In the genomic region with DNA sequence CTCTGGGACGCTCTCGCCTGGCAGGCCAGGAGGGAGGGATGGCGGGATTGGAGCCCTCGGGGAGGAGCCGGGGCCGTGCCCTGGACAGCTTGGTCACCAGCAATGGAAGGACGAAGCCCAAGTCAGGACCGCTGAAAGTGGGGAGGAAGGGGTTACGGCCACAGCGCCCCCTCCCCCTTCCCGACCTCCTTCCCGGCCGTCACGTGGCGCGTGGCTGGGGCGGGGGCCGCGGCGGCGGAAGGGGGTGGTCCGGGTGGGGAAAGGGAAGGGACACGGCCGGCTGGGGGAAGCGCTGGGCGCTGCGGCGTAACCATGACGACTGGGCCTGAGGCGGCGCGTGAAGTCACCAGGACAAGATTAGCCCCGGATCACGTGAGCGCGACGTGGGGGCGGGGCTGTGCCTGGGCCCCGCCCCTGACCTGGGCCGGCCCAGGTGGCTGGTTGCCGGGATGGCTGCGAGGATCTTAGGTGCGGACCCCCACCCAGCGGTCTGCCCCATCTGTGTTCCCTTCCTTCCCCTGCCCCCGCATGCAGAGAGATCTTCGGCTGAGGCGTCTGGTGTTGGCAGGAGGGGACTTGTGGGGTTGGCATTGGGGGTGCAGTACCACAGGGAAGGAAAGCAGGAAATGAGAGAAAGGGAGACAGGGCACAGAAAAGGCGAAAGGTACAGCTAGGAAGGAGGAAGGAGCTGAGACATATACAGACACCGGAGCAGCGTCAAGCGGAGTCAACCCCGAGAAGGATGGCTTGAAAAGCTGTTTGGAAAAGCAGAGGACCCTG, we compare ENCODE assay signal across 8 cellular contexts. TPM values are rescaled to one million over a fixed set of nuclear protein-coding genes. Genes with fewer than 3 reads are reported as not detected.
A peak's percentile ranks its signal among the peaks of the same experiment; 100 is the strongest.
DNase-seq lines count a peak whose midpoint lies in the region; ATAC-seq and TF ChIP-seq lines count a peak whose summit lies in the region.

No MANE protein-coding gene starts in this region.

- ATAC-seq in GM21390 (IDR thresholded peaks at IDR 0.05; ENCODE audit: unreplicated experiment) = peak; percentile 90

- peak overlapping the region; percentile 76 for H3K9ac ChIP-seq in HUES64 (ENCODE audit: low read depth, low read length)
- H3K9ac ChIP-seq in OCI-LY1 (ENCODE audit: low read length) = peak overlapping the region; percentile 72

- peak overlapping the region; percentile 51; the same call in 1 of the 2 replicates for H2AFZ ChIP-seq in OCI-LY1 (ENCODE audit: low read length)

- DNase-seq in COR-L47 (lab: John Stamatoyannopoulos, UW) (peak; percentile 94), activated T-cell treated with anti-CD3 and anti-CD28 coated beads for 48 hours (ENCODE audit: low read depth) (peak; percentile 83), epithelial cell of prostate (ENCODE audit: low read depth, low spot score) (no peak), mucosa of gallbladder (ENCODE audit: low spot score) (peak; percentile 94)
- DNase-seq in stimulated activated CD8-positive, alpha-beta memory T cell treated with anti-CD3 and anti-CD28 coated beads, Interleukin-4, amount 100 ng/mL, for 1 hour (ENCODE audit: low read depth in 2 of 2, low spot score in 1 of 2) = peak; percentile 72

- H3K4me3 ChIP-seq in HUES64 (ENCODE audit: low read length) (peak overlapping the region; percentile 63), OCI-LY1 (ENCODE audit: low read depth, low read length, poor library complexity, severe bottlenecking) (peak overlapping the region; percentile 64)

- no peaks in the 10 kb centered on the region for H3K9me2 ChIP-seq in OCI-LY1 (ENCODE audit: low read depth, low read length)

- H4K20me1 ChIP-seq in OCI-LY1 (ENCODE audit: insufficient read depth, low read length) = no peaks in the 10 kb centered on the region

- H3K4me1 ChIP-seq in HUES64 (ENCODE audit: insufficient read depth, low read length) (peaks cover 27% of the 10 kb centered on the region), OCI-LY1 (ENCODE audit: insufficient read depth, low read length, severe bottlenecking) (peaks cover 20% of the 10 kb centered on the region)

- H3F3A ChIP-seq in OCI-LY1 (ENCODE audit: insufficient read depth, low read length) = no peaks in the 10 kb centered on the region; the same call in 1 of the 2 replicates

- H3K79me2 ChIP-seq in OCI-LY1 (ENCODE audit: insufficient read depth, low read length) = no peaks in the 10 kb centered on the region

- TF ChIP-seq CTCF in OCI-LY1 (IDR thresholded peaks at IDR 0.05; ENCODE audit: low read length) = no peak; the same call in 1 of the 2 replicates

- H3K27ac ChIP-seq in HUES64 (ENCODE audit: low read depth, low read length) (peak overlapping the region; percentile 81), OCI-LY1 (ENCODE audit: low read depth, low read length, poor library complexity, severe bottlenecking) (no peak overlapping the region), epithelial cell of prostate (peak overlapping the region; percentile 40)

- H3K9me3 ChIP-seq in HUES64 (ENCODE audit: insufficient read depth, low read depth, low read length) (no peaks in the 10 kb centered on the region), OCI-LY1 (ENCODE audit: low read length) (no peaks in the 10 kb centered on the region)

- H3K36me3 ChIP-seq in HUES64 (ENCODE audit: insufficient read depth, low read length) = no peaks in the 10 kb centered on the region
- H3K36me3 ChIP-seq in OCI-LY1 (ENCODE audit: insufficient read depth, low read length) = no peaks in the 10 kb centered on the region; the same call in 1 of the 2 replicates

- H3K4me2 ChIP-seq in OCI-LY1 (ENCODE audit: low read length) = peak overlapping the region; percentile 90

- 1% methylated on average over 51 of the region's 52 CpGs for WGBS in HUES64

- H3K27me3 ChIP-seq in HUES64 (ENCODE audit: insufficient read depth, low read length) (no peaks in the 10 kb centered on the region), OCI-LY1 (ENCODE audit: insufficient read depth, low read length) (no peaks in the 10 kb centered on the region; the same call in 1 of the 2 replicates)

RNA-seq across cellular contexts. Expression of gene MAP3K12, which starts 6.2 kb away (rescaled TPM):
- polyA plus RNA-seq in HUES64 (2013, experiment 1 of 2) = 13.1 TPM
- 11.2 TPM for polyA plus RNA-seq in HUES64 (2013, experiment 2 of 2)
- 29.2 TPM for total RNA-seq in mucosa of gallbladder

RNA-seq across cellular contexts. Expression of gene TARBP2, which starts 8.1 kb away (rescaled TPM):
- polyA plus RNA-seq in HUES64 (2013, experiment 1 of 2) = 58.7 TPM
- 51.9 TPM for polyA plus RNA-seq in HUES64 (2013, experiment 2 of 2)
- 33.3 TPM for total RNA-seq in mucosa of gallbladder

RNA-seq across cellular contexts. Expression of gene NPFF, which starts 14.3 kb away (rescaled TPM):
- 0.45 TPM for polyA plus RNA-seq in HUES64 (2013, experiment 1 of 2)
- not detected for polyA plus RNA-seq in HUES64 (2013, experiment 2 of 2)
- not detected for total RNA-seq in mucosa of gallbladder

RNA-seq across cellular contexts. Expression of gene PCBP2, which starts 41.1 kb away (rescaled TPM):
- 672 TPM for polyA plus RNA-seq in HUES64 (2013, experiment 1 of 2)
- polyA plus RNA-seq in HUES64 (2013, experiment 2 of 2) = 709 TPM
- 713 TPM for total RNA-seq in mucosa of gallbladder

RNA-seq across cellular contexts. Expression of gene PRR13, which starts 51.5 kb away (rescaled TPM):
- 106 TPM for polyA plus RNA-seq in HUES64 (2013, experiment 1 of 2)
- polyA plus RNA-seq in HUES64 (2013, experiment 2 of 2) = 122 TPM
- total RNA-seq in mucosa of gallbladder = 326 TPM
